ENCODE assay signal across 7 cellular contexts in the genomic region with DNA sequence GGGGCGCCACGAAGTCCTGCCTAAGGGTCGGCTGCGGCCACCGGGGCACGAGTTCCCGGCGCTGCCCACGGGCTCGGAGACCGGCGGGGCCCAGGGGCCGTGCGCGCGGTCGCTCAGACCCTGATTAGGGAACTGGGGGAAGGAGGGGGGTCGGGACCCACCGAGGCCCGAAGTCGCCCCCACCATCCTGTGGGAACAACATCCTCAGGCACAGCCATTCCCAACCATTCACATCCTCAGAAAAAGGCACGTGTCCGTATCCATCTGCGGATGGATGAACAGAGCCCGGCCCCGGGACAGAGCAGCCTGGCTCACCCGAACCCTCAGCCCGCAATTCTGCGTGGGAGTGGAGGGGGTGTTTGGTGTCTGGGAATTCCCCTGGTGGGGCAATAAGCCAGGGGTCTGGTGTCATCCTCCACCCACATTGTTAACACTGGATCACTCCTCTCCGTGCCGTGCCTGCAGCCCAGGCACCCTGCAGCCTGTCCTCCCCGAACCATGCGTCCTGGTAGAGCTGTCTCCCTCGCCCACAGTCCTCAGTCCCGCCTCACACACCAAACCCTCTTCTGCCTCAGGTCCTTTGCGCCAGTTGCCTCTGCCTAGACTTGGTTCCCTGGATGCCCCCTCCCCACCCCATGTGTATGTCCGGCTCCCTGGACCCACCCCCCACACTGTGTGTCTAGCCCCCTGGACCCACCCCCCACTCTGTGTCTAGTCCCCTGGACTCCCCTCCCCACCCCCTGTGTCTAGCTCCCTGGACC. TPM values are rescaled to one million over a fixed set of nuclear protein-coding genes. Genes with fewer than 3 reads are reported as not detected.
DNase-seq lines count a peak whose midpoint lies in the region; ATAC-seq, FAIRE-seq and TF ChIP-seq lines count a peak whose summit lies in the region.

No MANE protein-coding gene starts in this region.

- H3F3A ChIP-seq in OCI-LY1 (ENCODE audit: insufficient read depth, low read length), result 0 out of 2 replicates have a peak, but pooled peaks cover 3% of the 10 kb centered on the region

- H3K9me2 ChIP-seq in OCI-LY1 (ENCODE audit: low read depth, low read length), result no peaks in the 10 kb centered on the region

- 15 to 17% methylated on average over 5 to 7 of the region's 37 CpGs for WGBS in gastroesophageal sphincter (ENCODE audit: low coverage in 1 of 2), 2 donors

- H3K9me3 ChIP-seq in OCI-LY1 (ENCODE audit: low read length) (no peaks in the 10 kb centered on the region), gastroesophageal sphincter (no peaks in the 10 kb centered on the region), vagina (no peaks in the 10 kb centered on the region)

- H3K36me3 Mint-ChIP-seq in activated naive CD4-positive, alpha-beta T cell treated with anti-CD3 and anti-CD28 coated beads, Interleukin-2, amount 50 U/mL, for 72 hours, result no peaks in the 10 kb centered on the region

- H3K4me3 ChIP-seq in OCI-LY1 (ENCODE audit: low read depth, low read length, poor library complexity, severe bottlenecking) (peak overlapping the region; percentile 78), gastroesophageal sphincter (peak overlapping the region; percentile 70 to 93), vagina (peak overlapping the region; percentile 68 to 69)

- intact Hi-C loops in vagina (cut with DNase I), result no loop called here

- TF ChIP-seq CTCF in OCI-LY1 (IDR thresholded peaks at IDR 0.05; ENCODE audit: low read length) (no peak), gastroesophageal sphincter (IDR thresholded peaks at IDR 0.05) (no peak), vagina (IDR thresholded peaks at IDR 0.05) (no peak)

- peaks cover 21% of the 10 kb centered on the region for H3K4me1 ChIP-seq in OCI-LY1 (ENCODE audit: insufficient read depth, low read length, severe bottlenecking)
- peaks cover 0 to 55% (median 11%) of the 10 kb centered on the region in 3 donors for H3K4me1 ChIP-seq in gastroesophageal sphincter
- H3K4me1 ChIP-seq in vagina, result peaks cover 48% of the 10 kb centered on the region

- H3K9me3 Mint-ChIP-seq in activated naive CD4-positive, alpha-beta T cell treated with anti-CD3 and anti-CD28 coated beads, Interleukin-2, amount 50 U/mL, for 72 hours, result no peaks in the 10 kb centered on the region

- H3K27ac Mint-ChIP-seq in activated naive CD4-positive, alpha-beta T cell treated with anti-CD3 and anti-CD28 coated beads, Interleukin-2, amount 50 U/mL, for 72 hours, result peak overlapping the region in 1 of 2 donors; percentile 17

- H3K27me3 ChIP-seq in OCI-LY1 (ENCODE audit: insufficient read depth, low read length), result peaks cover 4% of the 10 kb centered on the region
- no peaks in the 10 kb centered on the region for H3K27me3 ChIP-seq in gastroesophageal sphincter
- no peaks in the 10 kb centered on the region for H3K27me3 ChIP-seq in vagina

- H4K20me1 ChIP-seq in OCI-LY1 (ENCODE audit: insufficient read depth, low read length), result no peaks in the 10 kb centered on the region

- no peak for TF ChIP-seq POLR2A in GM12891 (IDR thresholded peaks at IDR 0.05; ENCODE audit: low read depth, low read length)
- no peak for TF ChIP-seq POLR2A in gastroesophageal sphincter (IDR thresholded peaks at IDR 0.05)
- no peak for TF ChIP-seq POLR2A in vagina (IDR thresholded peaks at IDR 0.05)

- H3K79me2 ChIP-seq in OCI-LY1 (ENCODE audit: insufficient read depth, low read length), result no peaks in the 10 kb centered on the region

- no peak overlapping the region for H2AFZ ChIP-seq in OCI-LY1 (ENCODE audit: low read length)

- H3K9ac ChIP-seq in OCI-LY1 (ENCODE audit: low read length), result peak overlapping the region; percentile 67

- H3K27ac ChIP-seq in OCI-LY1 (ENCODE audit: low read depth, low read length, poor library complexity, severe bottlenecking) (no peak overlapping the region), gastroesophageal sphincter (peak overlapping the region; percentile 54 to 92 (median 84)), vagina (peak overlapping the region; percentile 90)

- no peaks in the 10 kb centered on the region for H3K36me3 ChIP-seq in OCI-LY1 (ENCODE audit: insufficient read depth, low read length)
- no peaks in the 10 kb centered on the region for H3K36me3 ChIP-seq in gastroesophageal sphincter
- no peaks in the 10 kb centered on the region for H3K36me3 ChIP-seq in vagina

- no peak for TF ChIP-seq EP300 in gastroesophageal sphincter (IDR thresholded peaks at IDR 0.05)

- ATAC-seq in HG03025 (IDR thresholded peaks at IDR 0.05; ENCODE audit: low FRiP score, unreplicated experiment) (peak; percentile 16), gastroesophageal sphincter (peak; percentile 57)
- peak; percentile 15 to 32 for ATAC-seq in activated naive CD4-positive, alpha-beta T cell treated with anti-CD3 and anti-CD28 coated beads, Interleukin-2, amount 50 U/mL, for 72 hours

- peak overlapping the region; percentile 94 for H3K4me2 ChIP-seq in OCI-LY1 (ENCODE audit: low read length)

- peak; percentile 81 for FAIRE-seq in GM12891 (lab: Jason Lieb, UNC)

- DNase-seq in GM12891 (ENCODE audit: insufficient read length, low spot score) (no peak), nucleus accumbens (lab: John Stamatoyannopoulos, UW) (peak in 34 of 56 donors; percentile 10 to 76 (median 48)), vagina (ENCODE audit: extremely low spot score in 2 of 2) (no peak)
- no peak for DNase-seq in activated naive CD4-positive, alpha-beta T cell treated with anti-CD3 and anti-CD28 coated beads, Interleukin-2, amount 50 U/mL, for 72 hours (ENCODE audit: low spot score in 2 of 2)

TF ChIP-seq in GM12891, 5 proteins besides CTCF, POLR2A, EP300 and RAD21:
- TF ChIP-seq PAX5 (IDR thresholded peaks at IDR 0.05; ENCODE audit: insufficient read depth, low read length, severe bottlenecking) (no peak), SPI1 (IDR thresholded peaks at IDR 0.05; ENCODE audit: low read depth, low read length) (0 out of 2 replicates have a peak, but pooled peaks have one; percentile 5)
TF ChIP-seq in GM12891: peak in this region for 1.

RNA-seq across cellular contexts. Expression of gene CCDC57, which starts 0.8 kb away (rescaled TPM):
- polyA plus RNA-seq in GM12891 (2012; ENCODE audit: low read depth, missing spikeins), result 62.4 TPM
- 10 to 100 TPM; 34.6 to 51.3 TPM for total RNA-seq in activated naive CD4-positive, alpha-beta T cell treated with anti-CD3 and anti-CD28 coated beads, Interleukin-2, amount 50 U/mL, for 72 hours
- total RNA-seq in gastroesophageal sphincter (10 to 100 TPM in 3 of 4 donors, 1 to 10 TPM in 1; 6.5 to 28.2 (median 16.2) TPM), vagina (26.5 TPM)

RNA-seq across cellular contexts. Expression of gene SLC16A3, which starts 15.4 kb away (rescaled TPM):
- polyA plus RNA-seq in GM12891 (2012; ENCODE audit: low read depth, missing spikeins), result 92.3 TPM
- 100 to 1,000 TPM in 1 of 2 donors, 1 to 10 TPM in 1; 8.6 to 197 TPM for total RNA-seq in activated naive CD4-positive, alpha-beta T cell treated with anti-CD3 and anti-CD28 coated beads, Interleukin-2, amount 50 U/mL, for 72 hours
- total RNA-seq in gastroesophageal sphincter, result 10 to 100 TPM; 11.2 to 38.5 (median 22.1) TPM
- 21.1 TPM for total RNA-seq in vagina

Comparison
In these comparisons a context has a peak if more than half of its experiments do, and no peak if none do; other contexts are left out.
1. DNase-seq: peak in nucleus accumbens (34 of 56); none in GM12891 (single experiment), activated naive CD4-positive, alpha-beta T cell treated with anti-CD3 and anti-CD28 coated beads, Interleukin-2, amount 50 U/mL, for 72 hours (0 of 2) and vagina (0 of 2).
2. Peak in every context shown above with its lines, with median percentiles within 50 percentile points of each other: ATAC-seq and H3K4me3 ChIP-seq.